In genomic region chr6:125798734-125799510, GRCh38 we compare ENCODE assay signal across 9 cellular contexts. TPM values are rescaled to one million over a fixed set of nuclear protein-coding genes. Genes with fewer than 3 reads are reported as not detected.
A peak's percentile ranks its signal among the peaks of the same experiment; 100 is the strongest.
DNase-seq lines count a peak whose midpoint lies in the region; ATAC-seq and FAIRE-seq lines count a peak whose summit lies in the region.
"Had no signal": no experiment of that assay in that cellular context is flagged by ENCODE, and none has a peak within 500 bp of the region (broad histone marks: within the 10 kb centered on the region; RNA-seq: fewer than 3 reads in every experiment).

No MANE protein-coding gene starts in this region.

- peak overlapping the region; percentile 75; the same call in 1 of the 2 replicates for H3K4me3 ChIP-seq in GM08714 (ENCODE audit: low read length)

- intact Hi-C loops in dendritic cell treated with granulocyte-macrophage colony-stimulating factor and Interleukin-4, amounts not matched to agents 40 ng/mL and 50 ng/mL, for 4 days (cut with micrococcal nuclease), result no loop called here

- no peaks in the 10 kb centered on the region for H3K36me3 Mint-ChIP-seq in dendritic cell treated with granulocyte-macrophage colony-stimulating factor and Interleukin-4, amounts not matched to agents 40 ng/mL and 50 ng/mL, for 4 days (ENCODE audit: low read depth)
- H3K36me3 Mint-ChIP-seq in natural killer cell treated with Interleukin-12 subunit alpha and Interleukin-12 subunit beta and Interleukin-15 and Interleukin-18, amount 100 ng/mL, for 72 hours, result peaks cover 6% of the 10 kb centered on the region

- H3K27ac Mint-ChIP-seq in dendritic cell treated with granulocyte-macrophage colony-stimulating factor and Interleukin-4, amounts not matched to agents 40 ng/mL and 50 ng/mL, for 4 days, result peak overlapping the region; percentile 72
- H3K27ac Mint-ChIP-seq in natural killer cell treated with Interleukin-12 subunit alpha and Interleukin-12 subunit beta and Interleukin-15 and Interleukin-18, amount 100 ng/mL, for 72 hours, result no peak overlapping the region

- DNase-seq in AG20443 (ENCODE audit: low spot score) (no peak), frontal cortex (ENCODE audit: low spot score in 2 of 2) (no peak), SHP77 treated with DMSO at 0.1 percent for 48 hours (lab: John Stamatoyannopoulos, UW) (no peak)
- DNase-seq in natural killer cell treated with Interleukin-12 subunit alpha and Interleukin-12 subunit beta and Interleukin-15 and Interleukin-18, amount 100 ng/mL, for 72 hours (ENCODE audit: low spot score), result no peak
- DNase-seq: stimulated activated naive CD4-positive, alpha-beta T cell treated with Interleukin-2 at 50 U/mL for 16 hours had no signal

- H3K9me3 Mint-ChIP-seq in dendritic cell treated with granulocyte-macrophage colony-stimulating factor and Interleukin-4, amounts not matched to agents 40 ng/mL and 50 ng/mL, for 4 days, result no peaks in the 10 kb centered on the region
- H3K9me3 Mint-ChIP-seq in natural killer cell treated with Interleukin-12 subunit alpha and Interleukin-12 subunit beta and Interleukin-15 and Interleukin-18, amount 100 ng/mL, for 72 hours, result no peaks in the 10 kb centered on the region

- peaks cover 62% of the 10 kb centered on the region for H3K4me1 Mint-ChIP-seq in dendritic cell treated with granulocyte-macrophage colony-stimulating factor and Interleukin-4, amounts not matched to agents 40 ng/mL and 50 ng/mL, for 4 days (ENCODE audit: low read depth)
- H3K4me1 Mint-ChIP-seq in natural killer cell treated with Interleukin-12 subunit alpha and Interleukin-12 subunit beta and Interleukin-15 and Interleukin-18, amount 100 ng/mL, for 72 hours (ENCODE audit: low read depth in 2 of 2), result peaks cover 28 to 37% of the 10 kb centered on the region in 2 donors

- H3K4me3 Mint-ChIP-seq in dendritic cell treated with granulocyte-macrophage colony-stimulating factor and Interleukin-4, amounts not matched to agents 40 ng/mL and 50 ng/mL, for 4 days, result peak overlapping the region; percentile 25
- H3K4me3 Mint-ChIP-seq in natural killer cell treated with Interleukin-12 subunit alpha and Interleukin-12 subunit beta and Interleukin-15 and Interleukin-18, amount 100 ng/mL, for 72 hours, result no peak overlapping the region

- ATAC-seq in GM21515 (IDR thresholded peaks at IDR 0.05; ENCODE audit: unreplicated experiment) (peak; percentile 90), HG03460 (IDR thresholded peaks at IDR 0.05; ENCODE audit: unreplicated experiment) (peak; percentile 89)
- no peak for ATAC-seq in natural killer cell treated with Interleukin-12 subunit alpha and Interleukin-12 subunit beta and Interleukin-15 and Interleukin-18, amount 100 ng/mL, for 72 hours

- H3K27me3 Mint-ChIP-seq in dendritic cell treated with granulocyte-macrophage colony-stimulating factor and Interleukin-4, amounts not matched to agents 40 ng/mL and 50 ng/mL, for 4 days, result no peaks in the 10 kb centered on the region
- H3K27me3 Mint-ChIP-seq in natural killer cell treated with Interleukin-12 subunit alpha and Interleukin-12 subunit beta and Interleukin-15 and Interleukin-18, amount 100 ng/mL, for 72 hours, result no peaks in the 10 kb centered on the region

- FAIRE-seq in frontal cortex (lab: Jason Lieb, UNC), result no peak

RNA-seq across cellular contexts. Expression of gene NCOA7, which starts 8.2 kb away (rescaled TPM):
- total RNA-seq in frontal cortex, result 27.3 TPM
- 10 to 100 TPM; 41.4 to 63.9 TPM for total RNA-seq in natural killer cell treated with Interleukin-12 subunit alpha and Interleukin-12 subunit beta and Interleukin-15 and Interleukin-18, amount 100 ng/mL, for 72 hours

RNA-seq across cellular contexts. Expression of gene HEY2, which starts 49.5 kb away (rescaled TPM):
- 1.2 TPM for total RNA-seq in frontal cortex
- under 1 TPM in 1 of 2 donors, not detected in 1; 0.10 TPM for total RNA-seq in natural killer cell treated with Interleukin-12 subunit alpha and Interleukin-12 subunit beta and Interleukin-15 and Interleukin-18, amount 100 ng/mL, for 72 hours

Comparison
In these comparisons a context has a peak if more than half of its experiments do, and no peak if none do; other contexts are left out.
1. ATAC-seq: peak in GM21515 (single experiment) and HG03460 (single experiment); none in natural killer cell treated with Interleukin-12 subunit alpha and Interleukin-12 subunit beta and Interleukin-15 and Interleukin-18, amount 100 ng/mL, for 72 hours (0 of 2).